In the genomic region with DNA sequence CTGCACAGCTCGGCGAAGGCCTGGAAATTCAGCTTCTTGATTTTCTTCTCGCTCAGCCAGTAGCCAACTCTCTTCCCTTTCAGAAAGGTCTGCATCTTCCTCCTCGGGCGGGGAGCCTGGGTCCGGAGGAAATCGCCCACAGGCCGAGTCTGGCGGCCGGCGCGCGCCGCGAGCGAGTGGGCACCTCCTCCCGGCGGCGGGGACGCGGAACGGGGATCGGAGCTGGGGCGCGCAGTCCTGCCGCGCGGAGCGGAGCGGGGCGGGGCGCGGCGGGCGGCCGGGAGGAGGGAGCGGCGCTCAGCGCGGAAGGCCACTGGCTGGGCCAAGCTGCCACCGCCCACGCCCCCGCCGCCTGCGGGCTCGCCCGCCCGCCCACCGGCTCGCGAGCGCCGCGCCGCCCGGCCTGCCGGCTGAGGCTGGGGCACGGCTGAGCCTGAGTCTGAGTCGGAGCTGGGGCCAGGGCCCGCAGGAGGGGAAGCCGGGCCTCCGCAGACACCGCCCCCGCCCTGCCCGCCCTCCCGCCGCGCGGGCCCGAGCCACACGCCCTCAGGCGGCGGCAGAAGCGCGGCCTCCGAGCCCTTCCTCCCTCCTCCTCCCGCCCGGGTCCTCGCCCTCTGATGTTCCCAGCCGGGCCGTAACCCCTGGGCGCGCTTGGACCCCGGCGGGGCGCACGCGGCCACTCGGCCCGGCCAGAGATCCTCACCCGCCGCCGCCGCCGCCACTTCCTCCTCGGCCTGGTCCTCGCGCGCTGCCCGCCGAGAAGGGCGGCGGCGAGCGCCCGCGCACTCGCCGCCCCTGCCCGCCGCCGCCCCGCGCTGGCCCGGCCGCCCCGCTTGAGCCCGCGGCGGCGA, we compare ENCODE assay signal across 2 cellular contexts.
TF ChIP-seq lines count a peak whose summit lies in the region.

No MANE protein-coding gene starts in this region.

TF ChIP-seq in HCT116, 20 proteins besides CTCF, POLR2A, EP300 and RAD21:
- TF ChIP-seq, protein P1, sequence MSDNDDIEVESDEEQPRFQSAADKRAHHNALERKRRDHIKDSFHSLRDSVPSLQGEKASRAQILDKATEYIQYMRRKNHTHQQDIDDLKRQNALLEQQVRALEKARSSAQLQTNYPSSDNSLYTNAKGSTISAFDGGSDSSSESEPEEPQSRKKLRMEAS (IDR thresholded peaks at IDR 0.05): no peak
- TF ChIP-seq CBX3 (IDR thresholded peaks at IDR 0.05; ENCODE audit: low read depth) (no peak), ELF1 (IDR thresholded peaks at IDR 0.05; ENCODE audit: borderline replicate concordance, low read depth) (no peak), YY1 (IDR thresholded peaks at IDR 0.05; ENCODE audit: extremely low read depth, insufficient replicate concordance, low read depth, low read length) (no peak), POLR2AphosphoS5 (IDR thresholded peaks at IDR 0.05; ENCODE audit: low read depth, low read length) (peak; percentile 68), EZH2phosphoT487 (IDR thresholded peaks at IDR 0.05; ENCODE audit: borderline replicate concordance) (no peak), ZFX (IDR thresholded peaks at IDR 0.05) (peak; percentile 58), EGR1 (IDR thresholded peaks at IDR 0.05; ENCODE audit: low read depth) (peak; percentile 41)

TF ChIP-seq in SK-N-SH, 30 proteins besides CTCF, POLR2A, EP300 and RAD21 (continued from another document):
- TF ChIP-seq SIN3A (IDR thresholded peaks at IDR 0.05; ENCODE audit: borderline replicate concordance, low read depth, low read length) (peak; percentile 35; the same call in 1 of the 2 replicates), MXI1 (IDR thresholded peaks at IDR 0.05; ENCODE audit: low read depth, low read length) (peak; percentile 40; the same call in 1 of the 2 replicates)
